In genomic region chr6:136084403-136084802, GRCh38 we compare ENCODE assay signal across 2 cellular contexts.
TF ChIP-seq lines count a peak whose summit lies in the region.

No MANE protein-coding gene starts in this region.

TF ChIP-seq in SK-N-SH, 30 proteins besides CTCF, POLR2A, EP300 and RAD21 (continued from another document):
- TF ChIP-seq, protein P1, sequence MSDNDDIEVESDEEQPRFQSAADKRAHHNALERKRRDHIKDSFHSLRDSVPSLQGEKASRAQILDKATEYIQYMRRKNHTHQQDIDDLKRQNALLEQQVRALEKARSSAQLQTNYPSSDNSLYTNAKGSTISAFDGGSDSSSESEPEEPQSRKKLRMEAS (IDR thresholded peaks at IDR 0.05; ENCODE audit: low read depth) = no peak
- no peak for TF ChIP-seq MEF2A (IDR thresholded peaks at IDR 0.05; ENCODE audit: borderline replicate concordance, low read depth)
- TF ChIP-seq, protein P2, sequence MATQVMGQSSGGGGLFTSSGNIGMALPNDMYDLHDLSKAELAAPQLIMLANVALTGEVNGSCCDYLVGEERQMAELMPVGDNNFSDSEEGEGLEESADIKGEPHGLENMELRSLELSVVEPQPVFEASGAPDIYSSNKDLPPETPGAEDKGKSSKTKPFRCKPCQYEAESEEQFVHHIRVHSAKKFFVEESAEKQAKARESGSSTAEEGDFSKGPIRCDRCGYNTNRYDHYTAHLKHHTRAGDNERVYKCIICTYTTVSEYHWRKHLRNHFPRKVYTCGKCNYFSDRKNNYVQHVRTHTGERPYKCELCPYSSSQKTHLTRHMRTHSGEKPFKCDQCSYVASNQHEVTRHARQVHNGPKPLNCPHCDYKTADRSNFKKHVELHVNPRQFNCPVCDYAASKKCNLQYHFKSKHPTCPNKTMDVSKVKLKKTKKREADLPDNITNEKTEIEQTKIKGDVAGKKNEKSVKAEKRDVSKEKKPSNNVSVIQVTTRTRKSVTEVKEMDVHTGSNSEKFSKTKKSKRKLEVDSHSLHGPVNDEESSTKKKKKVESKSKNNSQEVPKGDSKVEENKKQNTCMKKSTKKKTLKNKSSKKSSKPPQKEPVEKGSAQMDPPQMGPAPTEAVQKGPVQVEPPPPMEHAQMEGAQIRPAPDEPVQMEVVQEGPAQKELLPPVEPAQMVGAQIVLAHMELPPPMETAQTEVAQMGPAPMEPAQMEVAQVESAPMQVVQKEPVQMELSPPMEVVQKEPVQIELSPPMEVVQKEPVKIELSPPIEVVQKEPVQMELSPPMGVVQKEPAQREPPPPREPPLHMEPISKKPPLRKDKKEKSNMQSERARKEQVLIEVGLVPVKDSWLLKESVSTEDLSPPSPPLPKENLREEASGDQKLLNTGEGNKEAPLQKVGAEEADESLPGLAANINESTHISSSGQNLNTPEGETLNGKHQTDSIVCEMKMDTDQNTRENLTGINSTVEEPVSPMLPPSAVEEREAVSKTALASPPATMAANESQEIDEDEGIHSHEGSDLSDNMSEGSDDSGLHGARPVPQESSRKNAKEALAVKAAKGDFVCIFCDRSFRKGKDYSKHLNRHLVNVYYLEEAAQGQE (IDR thresholded peaks at IDR 0.05; ENCODE audit: low read depth, low read length) = no peak
- TF ChIP-seq ZBTB33 (IDR thresholded peaks at IDR 0.05; ENCODE audit: borderline replicate concordance, low read depth) = no peak
- no peak for TF ChIP-seq SIN3A (IDR thresholded peaks at IDR 0.05; ENCODE audit: borderline replicate concordance, low read depth, low read length)
- TF ChIP-seq GABPA (IDR thresholded peaks at IDR 0.05; ENCODE audit: low read depth) = no peak
- TF ChIP-seq, protein P3, sequence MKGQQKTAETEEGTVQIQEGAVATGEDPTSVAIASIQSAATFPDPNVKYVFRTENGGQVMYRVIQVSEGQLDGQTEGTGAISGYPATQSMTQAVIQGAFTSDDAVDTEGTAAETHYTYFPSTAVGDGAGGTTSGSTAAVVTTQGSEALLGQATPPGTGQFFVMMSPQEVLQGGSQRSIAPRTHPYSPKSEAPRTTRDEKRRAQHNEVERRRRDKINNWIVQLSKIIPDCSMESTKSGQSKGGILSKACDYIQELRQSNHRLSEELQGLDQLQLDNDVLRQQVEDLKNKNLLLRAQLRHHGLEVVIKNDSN (IDR thresholded peaks at IDR 0.05; ENCODE audit: borderline replicate concordance, low read depth) = no peak
- TF ChIP-seq, protein P4, sequence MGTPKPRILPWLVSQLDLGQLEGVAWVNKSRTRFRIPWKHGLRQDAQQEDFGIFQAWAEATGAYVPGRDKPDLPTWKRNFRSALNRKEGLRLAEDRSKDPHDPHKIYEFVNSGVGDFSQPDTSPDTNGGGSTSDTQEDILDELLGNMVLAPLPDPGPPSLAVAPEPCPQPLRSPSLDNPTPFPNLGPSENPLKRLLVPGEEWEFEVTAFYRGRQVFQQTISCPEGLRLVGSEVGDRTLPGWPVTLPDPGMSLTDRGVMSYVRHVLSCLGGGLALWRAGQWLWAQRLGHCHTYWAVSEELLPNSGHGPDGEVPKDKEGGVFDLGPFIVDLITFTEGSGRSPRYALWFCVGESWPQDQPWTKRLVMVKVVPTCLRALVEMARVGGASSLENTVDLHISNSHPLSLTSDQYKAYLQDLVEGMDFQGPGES (IDR thresholded peaks at IDR 0.05; ENCODE audit: low read depth, low read length) = no peak
- no peak for TF ChIP-seq ELF1 (IDR thresholded peaks at IDR 0.05)

TF ChIP-seq in SK-N-SH treated with all-trans-retinoic acid at 6 μM for 48 hours, 23 proteins besides CTCF, POLR2A, EP300 and RAD21 (continued from another document):
- TF ChIP-seq TSHZ2 (CRISPR knock-in tag; IDR thresholded peaks at IDR 0.05) = no peak
- TF ChIP-seq ESRRG (CRISPR knock-in tag; IDR thresholded peaks at IDR 0.05) = no peak
